14 cellular contexts compared by ENCODE assay signal in genomic region chr20:32130965-32131364, GRCh38.
"Had no signal": no experiment of that assay in that cellular context is flagged by ENCODE, and none has a peak within 500 bp of the region (broad histone marks: within the 10 kb centered on the region; RNA-seq: fewer than 3 reads in every experiment).

No MANE protein-coding gene starts in this region.

- H3K4me3 ChIP-seq: coronary artery, left ventricle myocardium inferior, lower lobe of right lung had no signal

- H3K4me3 Mint-ChIP-seq: immature natural killer cell, memory B cell, mesothelial cell of epicardium, natural killer cell, neural crest cell had no signal

- H3K36me3 Mint-ChIP-seq: natural killer cell had no signal

- H3K9me3 Mint-ChIP-seq: immature natural killer cell, memory B cell, mesothelial cell of epicardium, natural killer cell, neural crest cell had no signal

- H3K4me1 ChIP-seq: lower lobe of right lung had no signal

- H3K27ac Mint-ChIP-seq: memory B cell, mesothelial cell of epicardium had no signal

- ATAC-seq: esophagus mucosa, lower lobe of right lung, natural killer cell, right cardiac atrium had no signal

- H3K9me3 ChIP-seq: left ventricle myocardium inferior, lower lobe of right lung had no signal

- H3K27ac ChIP-seq: coronary artery, left ventricle myocardium inferior, lower lobe of right lung had no signal

- H3K27me3 Mint-ChIP-seq: memory B cell had no signal

- DNase-seq: effector CD4-positive, alpha-beta T cell; immature natural killer cell; left ventricle myocardium inferior; lower lobe of right lung; natural killer cell; right cardiac atrium; small intestine; stimulated activated CD4-positive, alpha-beta T cell treated with anti-CD3 and anti-CD28 coated beads, Interleukin-12 subunit alpha, Interleukin-12 subunit beta, amount 100 ng/mL, for 4 hours; stimulated activated naive CD4-positive, alpha-beta T cell treated with Interleukin-2 at 50 U/mL for 16 hours had no signal
